In genomic region chr12:45730842-45731336, GRCh38 we compare ENCODE assay signal across 8 cellular contexts. TPM values are rescaled to one million over a fixed set of nuclear protein-coding genes. Genes with fewer than 3 reads are reported as not detected.
DNase-seq lines count a peak whose midpoint lies in the region; ATAC-seq and TF ChIP-seq lines count a peak whose summit lies in the region.

No MANE protein-coding gene starts in this region.

- DNase-seq in CD1c-positive myeloid dendritic cell (ENCODE audit: extremely low spot score) (peak; percentile 27), HS-5 (ENCODE audit: low read depth) (peak; percentile 16), epithelial cell of esophagus (ENCODE audit: low read depth) (peak; percentile 19), NCI-H1048 (lab: John Stamatoyannopoulos, UW) (no peak), glomerular visceral epithelial cell (ENCODE audit: extremely low spot score) (no peak)
- peak; percentile 8 for DNase-seq in T-helper 2 cell treated with Interferon-gamma antibody and Interleukin-4, amounts not matched to agents 5 μg/mL and 100 μg/mL, for 36 hours (ENCODE audit: low spot score)

- peak overlapping the region; percentile 89 for H3K27ac ChIP-seq in neural cell (ENCODE audit: low read length)

- TF ChIP-seq RAD21 in neural cell (conservative IDR thresholded peaks at IDR 0.05): no peak

- H3K4me3 Mint-ChIP-seq in T-helper 2 cell treated with Interferon-gamma antibody and Interleukin-4, amounts not matched to agents 5 μg/mL and 100 μg/mL, for 36 hours: peak overlapping the region; percentile 91

- no peaks in the 10 kb centered on the region for H3K27me3 ChIP-seq in neural cell (ENCODE audit: insufficient read depth, low read depth, low read length)

- H3F3A ChIP-seq in neural cell (ENCODE audit: insufficient read depth, low read length, poor library complexity, severe bottlenecking): peaks cover 9% of the 10 kb centered on the region

- H4K20me1 ChIP-seq in neural cell (ENCODE audit: insufficient read depth): no peaks in the 10 kb centered on the region

- peaks cover 22% of the 10 kb centered on the region for H3K4me1 Mint-ChIP-seq in T-helper 2 cell treated with Interferon-gamma antibody and Interleukin-4, amounts not matched to agents 5 μg/mL and 100 μg/mL, for 36 hours (ENCODE audit: low read depth)

- no peaks in the 10 kb centered on the region for H3K27me3 Mint-ChIP-seq in T-helper 2 cell treated with Interferon-gamma antibody and Interleukin-4, amounts not matched to agents 5 μg/mL and 100 μg/mL, for 36 hours (ENCODE audit: low read depth)

- H3K9ac ChIP-seq in neural cell (ENCODE audit: low read length): peak overlapping the region; percentile 95

- H3K9me2 ChIP-seq in neural cell (ENCODE audit: insufficient read depth, low read length): no peaks in the 10 kb centered on the region

- H3K79me2 ChIP-seq in neural cell (replicated peaks; ENCODE audit: insufficient read depth, low read length): peaks cover 62% of the 10 kb centered on the region

- no peak for TF ChIP-seq CTCF in epithelial cell of esophagus (IDR thresholded peaks at IDR 0.05; ENCODE audit: insufficient read depth, low read depth, low read length, missing control alignments)
- no peak for TF ChIP-seq CTCF in neural cell (IDR thresholded peaks at IDR 0.05; ENCODE audit: poor library complexity, severe bottlenecking)

- peak overlapping the region; percentile 63 for H3K4me3 ChIP-seq in epithelial cell of esophagus (ENCODE audit: low read length)
- peak overlapping the region; percentile 70 for H3K4me3 ChIP-seq in neural cell (ENCODE audit: low read length)

- H3K36me3 Mint-ChIP-seq in T-helper 2 cell treated with Interferon-gamma antibody and Interleukin-4, amounts not matched to agents 5 μg/mL and 100 μg/mL, for 36 hours (ENCODE audit: low read depth): peaks cover 39% of the 10 kb centered on the region

- peak overlapping the region; percentile 96 for H3K4me2 ChIP-seq in neural cell (ENCODE audit: low read length)

- no peaks in the 10 kb centered on the region for H3K9me3 ChIP-seq in neural cell (ENCODE audit: low read length)

- H2AFZ ChIP-seq in neural cell (ENCODE audit: low read depth, low read length): peak overlapping the region; percentile 53

- H3K36me3 ChIP-seq in neural cell (ENCODE audit: insufficient read depth, low read length): no peaks in the 10 kb centered on the region

- peak overlapping the region; percentile 88 for H3K27ac Mint-ChIP-seq in T-helper 2 cell treated with Interferon-gamma antibody and Interleukin-4, amounts not matched to agents 5 μg/mL and 100 μg/mL, for 36 hours

- H3K9me3 Mint-ChIP-seq in T-helper 2 cell treated with Interferon-gamma antibody and Interleukin-4, amounts not matched to agents 5 μg/mL and 100 μg/mL, for 36 hours: peaks cover 6% of the 10 kb centered on the region

- ATAC-seq in GM18519 (IDR thresholded peaks at IDR 0.05; ENCODE audit: low FRiP score, unreplicated experiment): no peak

- no peak for TF ChIP-seq EP300 in neural cell (conservative IDR thresholded peaks at IDR 0.05; ENCODE audit: poor library complexity, severe bottlenecking)

TF ChIP-seq in neural cell, 6 proteins besides CTCF, POLR2A, EP300 and RAD21:
- no peak for TF ChIP-seq TAF1 (IDR thresholded peaks at IDR 0.05; ENCODE audit: low read depth)
- no peak for TF ChIP-seq MXI1 (conservative IDR thresholded peaks at IDR 0.05; ENCODE audit: poor library complexity, severe bottlenecking)
- TF ChIP-seq POLR2AphosphoS5 (IDR thresholded peaks at IDR 0.05): no peak
- TF ChIP-seq, protein P1, sequence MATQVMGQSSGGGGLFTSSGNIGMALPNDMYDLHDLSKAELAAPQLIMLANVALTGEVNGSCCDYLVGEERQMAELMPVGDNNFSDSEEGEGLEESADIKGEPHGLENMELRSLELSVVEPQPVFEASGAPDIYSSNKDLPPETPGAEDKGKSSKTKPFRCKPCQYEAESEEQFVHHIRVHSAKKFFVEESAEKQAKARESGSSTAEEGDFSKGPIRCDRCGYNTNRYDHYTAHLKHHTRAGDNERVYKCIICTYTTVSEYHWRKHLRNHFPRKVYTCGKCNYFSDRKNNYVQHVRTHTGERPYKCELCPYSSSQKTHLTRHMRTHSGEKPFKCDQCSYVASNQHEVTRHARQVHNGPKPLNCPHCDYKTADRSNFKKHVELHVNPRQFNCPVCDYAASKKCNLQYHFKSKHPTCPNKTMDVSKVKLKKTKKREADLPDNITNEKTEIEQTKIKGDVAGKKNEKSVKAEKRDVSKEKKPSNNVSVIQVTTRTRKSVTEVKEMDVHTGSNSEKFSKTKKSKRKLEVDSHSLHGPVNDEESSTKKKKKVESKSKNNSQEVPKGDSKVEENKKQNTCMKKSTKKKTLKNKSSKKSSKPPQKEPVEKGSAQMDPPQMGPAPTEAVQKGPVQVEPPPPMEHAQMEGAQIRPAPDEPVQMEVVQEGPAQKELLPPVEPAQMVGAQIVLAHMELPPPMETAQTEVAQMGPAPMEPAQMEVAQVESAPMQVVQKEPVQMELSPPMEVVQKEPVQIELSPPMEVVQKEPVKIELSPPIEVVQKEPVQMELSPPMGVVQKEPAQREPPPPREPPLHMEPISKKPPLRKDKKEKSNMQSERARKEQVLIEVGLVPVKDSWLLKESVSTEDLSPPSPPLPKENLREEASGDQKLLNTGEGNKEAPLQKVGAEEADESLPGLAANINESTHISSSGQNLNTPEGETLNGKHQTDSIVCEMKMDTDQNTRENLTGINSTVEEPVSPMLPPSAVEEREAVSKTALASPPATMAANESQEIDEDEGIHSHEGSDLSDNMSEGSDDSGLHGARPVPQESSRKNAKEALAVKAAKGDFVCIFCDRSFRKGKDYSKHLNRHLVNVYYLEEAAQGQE (IDR thresholded peaks at IDR 0.05; ENCODE audit: borderline replicate concordance): no peak
- no peak for TF ChIP-seq EZH2 (IDR thresholded peaks at IDR 0.05; ENCODE audit: borderline replicate concordance, insufficient read depth, low read length, poor library complexity, severe bottlenecking)
- no peak for TF ChIP-seq SMC3 (conservative IDR thresholded peaks at IDR 0.05; ENCODE audit: poor library complexity)

RNA-seq across cellular contexts. Expression of gene ARID2, which starts 1.4 kb away (rescaled TPM):
- 20.6 and 23.0 TPM in 2 replicates for polyA plus RNA-seq in neural cell
- 104 and 120 TPM in 2 replicates for polyA minus RNA-seq in neural cell

Comparison
In these comparisons a context has a peak if more than half of its experiments do, and no peak if none do; other contexts are left out.
1. DNase-seq: peak in CD1c-positive myeloid dendritic cell (single experiment), HS-5 (single experiment), T-helper 2 cell treated with Interferon-gamma antibody and Interleukin-4, amounts not matched to agents 5 μg/mL and 100 μg/mL, for 36 hours (single experiment) and epithelial cell of esophagus (single experiment); none in NCI-H1048 (single experiment) and glomerular visceral epithelial cell (single experiment).